24 cellular contexts compared by ENCODE assay signal in genomic region chr11:115291391-115291744, GRCh38.
"Had no signal": no experiment of that assay in that cellular context is flagged by ENCODE, and none has a peak within 500 bp of the region (broad histone marks: within the 10 kb centered on the region; RNA-seq: fewer than 3 reads in every experiment).

No MANE protein-coding gene starts in this region.

- H3K27me3 ChIP-seq: breast epithelium, colonic mucosa, gastroesophageal sphincter, heart left ventricle, neutrophil, pancreas, right lobe of liver, tibial nerve had no signal

- DNase-seq: activated naive CD4-positive, alpha-beta T cell treated with Interleukin-2 at 50 U/mL for 16 hours; activated naive CD8-positive, alpha-beta T cell treated with anti-CD3 and anti-CD28 coated beads for 36 hours; activated T-cell treated with anti-CD3 and anti-CD28 coated beads, Interleukin-2, amount 50 U/mL, for 1 hour; colonic mucosa; heart left ventricle; islet precursor cell; left colon; naive thymus-derived CD8-positive, alpha-beta T cell; pancreas; right lobe of liver; stimulated activated CD4-positive, alpha-beta T cell treated with anti-CD3 and anti-CD28 coated beads, Interleukin-2, amount 100 ng/mL, for 24 hours; stimulated activated naive CD8-positive, alpha-beta T cell treated with anti-CD3 and anti-CD28 coated beads, Interleukin-15, amount 100 ng/mL, for 72 hours; T-helper 9 cell had no signal

- H3K9me3 Mint-ChIP-seq: activated naive CD8-positive, alpha-beta T cell treated with anti-CD3 and anti-CD28 coated beads for 36 hours; activated T-helper 17 cell treated with anti-CD3 and anti-CD28 coated beads, Interleukin-2, amount 50 U/mL, for 72 hours; mesothelial cell of epicardium; stimulated activated effector memory CD8-positive, alpha-beta T cell treated with anti-CD3 and anti-CD28 coated beads, Interleukin-12 subunit alpha, Interleukin-12 subunit beta, amount 100 ng/mL, for 72 hours; stimulated activated naive CD8-positive, alpha-beta T cell treated with anti-CD3 and anti-CD28 coated beads, Interleukin-15, amount 100 ng/mL, for 72 hours had no signal

- H3K4me1 Mint-ChIP-seq: activated naive CD8-positive, alpha-beta T cell treated with anti-CD3 and anti-CD28 coated beads for 36 hours; activated T-helper 17 cell treated with anti-CD3 and anti-CD28 coated beads, Interleukin-2, amount 50 U/mL, for 72 hours; naive thymus-derived CD8-positive, alpha-beta T cell; stimulated activated naive CD8-positive, alpha-beta T cell treated with anti-CD3 and anti-CD28 coated beads, Interleukin-15, amount 100 ng/mL, for 72 hours had no signal

- H3K27me3 Mint-ChIP-seq: activated naive CD8-positive, alpha-beta T cell treated with anti-CD3 and anti-CD28 coated beads for 36 hours had no signal

- H3K27ac ChIP-seq: breast epithelium, colonic mucosa, epithelial cell of prostate, gastroesophageal sphincter, neutrophil, pancreas, right lobe of liver, skin epidermis, tibial nerve had no signal

- ATAC-seq: activated T-helper 17 cell treated with anti-CD3 and anti-CD28 coated beads, Interleukin-2, amount 50 U/mL, for 72 hours; gastroesophageal sphincter; left colon; naive thymus-derived CD8-positive, alpha-beta T cell; right lobe of liver; stimulated activated effector memory CD8-positive, alpha-beta T cell treated with anti-CD3 and anti-CD28 coated beads, Interleukin-12 subunit alpha, Interleukin-12 subunit beta, amount 100 ng/mL, for 72 hours; stimulated activated naive CD8-positive, alpha-beta T cell treated with anti-CD3 and anti-CD28 coated beads, Interleukin-15, amount 100 ng/mL, for 72 hours; WTC11 had no signal

- H3K4me3 Mint-ChIP-seq: activated naive CD8-positive, alpha-beta T cell treated with anti-CD3 and anti-CD28 coated beads for 36 hours; activated T-helper 17 cell treated with anti-CD3 and anti-CD28 coated beads, Interleukin-2, amount 50 U/mL, for 72 hours; mesothelial cell of epicardium; naive thymus-derived CD8-positive, alpha-beta T cell; stimulated activated effector memory CD8-positive, alpha-beta T cell treated with anti-CD3 and anti-CD28 coated beads, Interleukin-12 subunit alpha, Interleukin-12 subunit beta, amount 100 ng/mL, for 72 hours; stimulated activated naive CD8-positive, alpha-beta T cell treated with anti-CD3 and anti-CD28 coated beads, Interleukin-15, amount 100 ng/mL, for 72 hours; WTC11 had no signal

- H3K27ac Mint-ChIP-seq: activated naive CD8-positive, alpha-beta T cell treated with anti-CD3 and anti-CD28 coated beads for 36 hours; activated T-helper 17 cell treated with anti-CD3 and anti-CD28 coated beads, Interleukin-2, amount 50 U/mL, for 72 hours; naive thymus-derived CD8-positive, alpha-beta T cell; stimulated activated effector memory CD8-positive, alpha-beta T cell treated with anti-CD3 and anti-CD28 coated beads, Interleukin-12 subunit alpha, Interleukin-12 subunit beta, amount 100 ng/mL, for 72 hours; stimulated activated naive CD8-positive, alpha-beta T cell treated with anti-CD3 and anti-CD28 coated beads, Interleukin-15, amount 100 ng/mL, for 72 hours; WTC11 had no signal

- H3K4me3 ChIP-seq: breast epithelium, colonic mucosa, gastroesophageal sphincter, heart left ventricle, lung, pancreas, right lobe of liver, skin epidermis, tibial nerve had no signal

- H3K36me3 Mint-ChIP-seq: activated naive CD8-positive, alpha-beta T cell treated with anti-CD3 and anti-CD28 coated beads for 36 hours; mesothelial cell of epicardium; naive thymus-derived CD8-positive, alpha-beta T cell; stimulated activated effector memory CD8-positive, alpha-beta T cell treated with anti-CD3 and anti-CD28 coated beads, Interleukin-12 subunit alpha, Interleukin-12 subunit beta, amount 100 ng/mL, for 72 hours; WTC11 had no signal

- H3K4me1 ChIP-seq: breast epithelium, colonic mucosa, gastroesophageal sphincter, pancreas had no signal

- H3K9me3 ChIP-seq: breast epithelium, colonic mucosa, gastroesophageal sphincter, heart left ventricle, neutrophil, pancreas, right lobe of liver, tibial nerve had no signal

- H3K36me3 ChIP-seq: breast epithelium, colonic mucosa, gastroesophageal sphincter, heart left ventricle, neutrophil, pancreas, right lobe of liver, tibial nerve had no signal
